Comparison of ENCODE assay signal across 20 cellular contexts in the genomic region with DNA sequence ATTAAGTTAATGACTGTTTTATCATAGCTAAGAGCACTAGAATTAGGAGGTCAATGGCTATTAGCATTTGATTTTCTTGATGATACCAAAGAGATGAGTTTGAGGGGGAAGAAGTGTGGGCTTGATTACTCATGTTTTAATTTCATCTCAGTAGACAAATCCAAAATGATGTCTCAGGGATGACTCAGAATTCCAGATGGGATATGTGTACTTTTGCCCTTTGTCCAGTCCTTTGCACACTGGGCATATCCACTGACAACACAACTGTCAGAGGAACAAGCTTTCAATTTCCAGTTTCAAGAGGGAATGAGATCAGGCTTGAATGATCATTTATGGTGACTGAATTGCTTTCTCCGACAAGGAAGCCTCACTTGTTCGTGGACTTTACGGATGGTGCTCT.
DNase-seq lines count a peak whose midpoint lies in the region; TF ChIP-seq lines count a peak whose summit lies in the region.
"Had no signal": no experiment of that assay in that cellular context is flagged by ENCODE, and none has a peak within 500 bp of the region (broad histone marks: within the 10 kb centered on the region; RNA-seq: fewer than 3 reads in every experiment).

No MANE protein-coding gene starts in this region.

- H3K27ac ChIP-seq in OCI-LY3 (ENCODE audit: low read length) = no peak overlapping the region
- no peak overlapping the region for H3K27ac ChIP-seq in fibroblast of lung (ENCODE audit: insufficient read depth, low read length)
- no peak overlapping the region for H3K27ac ChIP-seq in osteoblast (ENCODE audit: low read depth, low read length)
- H3K27ac ChIP-seq: BLaER1 treated with 17β-estradiol and CSF1 and Interleukin-3, amounts not matched to agents 10 nM and 100 nM; colonic mucosa; HL-60; SJSA1 had no signal

- no peak for TF ChIP-seq CTCF in OCI-LY3 (IDR thresholded peaks at IDR 0.05; ENCODE audit: low read depth, low read length)
- no peak for TF ChIP-seq CTCF in fibroblast of lung (conservative IDR thresholded peaks at IDR 0.05 in 1 of 2, IDR thresholded peaks at IDR 0.05 in 1 of 2; ENCODE audit: low read depth in 1 of 2, low read length in 2 of 2)
- TF ChIP-seq CTCF in osteoblast (IDR thresholded peaks at IDR 0.05; ENCODE audit: extremely low read depth, low read depth, low read length) = no peak
- no peak for TF ChIP-seq CTCF in GM20000 (IDR thresholded peaks at IDR 0.05; ENCODE audit: extremely low read depth, missing control alignments)

- H3K79me2 ChIP-seq in OCI-LY3 (ENCODE audit: low read length) (no peaks in the 10 kb centered on the region), fibroblast of lung (ENCODE audit: control insufficient read depth, insufficient read depth, low read length) (no peaks in the 10 kb centered on the region), osteoblast (ENCODE audit: insufficient read depth, low read length) (no peaks in the 10 kb centered on the region)

- H3K36me3 ChIP-seq in OCI-LY3 (replicated peaks; ENCODE audit: low read depth, low read length) (no peaks in the 10 kb centered on the region), fibroblast of lung (ENCODE audit: control insufficient read depth, insufficient read depth, low read length) (no peaks in the 10 kb centered on the region), osteoblast (ENCODE audit: insufficient read depth, low read length) (no peaks in the 10 kb centered on the region)
- H3K36me3 ChIP-seq: BLaER1 treated with 17β-estradiol and CSF1 and Interleukin-3, amounts not matched to agents 10 nM and 100 nM; colonic mucosa; SJSA1 had no signal

- peak; percentile 36 for DNase-seq in GM03348 (ENCODE audit: low spot score)
- peak; percentile 46 to 74 for DNase-seq in fibroblast of lung (ENCODE audit: low read depth in 2 of 2)
- DNase-seq in osteoblast (ENCODE audit: insufficient read length, low spot score, missing footprints) = peak; percentile 86
- DNase-seq in GM19238 (ENCODE audit: insufficient read length, low spot score) = no peak
- DNase-seq in GM20000 (ENCODE audit: low spot score) = no peak
- DNase-seq in stimulated activated CD4-positive, alpha-beta T cell treated with anti-CD3 and anti-CD28 coated beads, Interleukin-4, amount 100 ng/mL, for 4 hours = no peak
- DNase-seq: activated CD4-positive, alpha-beta T cell treated with anti-CD3 and anti-CD28 coated beads for 1 hour; activated gamma-delta T cell treated with Interleukin-2 at 50 U/mL for 16 hours; colonic mucosa; DND-41; head of caudate nucleus; kidney; NCI-H146; occipital lobe; stimulated activated CD4-positive, alpha-beta T cell treated with anti-CD3 and anti-CD28 coated beads, Interleukin-2, amount 100 ng/mL, for 48 hours; T-helper 9 cell had no signal

- H3K9ac ChIP-seq in OCI-LY3 (ENCODE audit: low read length) (no peak overlapping the region), fibroblast of lung (ENCODE audit: insufficient read depth, low read length) (no peak overlapping the region)
- H3K9ac ChIP-seq: BLaER1 treated with 17β-estradiol and CSF1 and Interleukin-3, amounts not matched to agents 10 nM and 100 nM had no signal

- H3K4me3 ChIP-seq in OCI-LY3 (ENCODE audit: low read length) = no peak overlapping the region
- H3K4me3 ChIP-seq in fibroblast of lung (replicated peaks in 1 of 4; ENCODE audit: control extremely low read depth in 1 of 4, insufficient read depth in 1 of 4, low read depth in 3 of 4, low read length in 4 of 4) = no peak overlapping the region
- no peak overlapping the region for H3K4me3 ChIP-seq in osteoblast (ENCODE audit: insufficient read depth, low read length)
- H3K4me3 ChIP-seq: BLaER1 treated with 17β-estradiol and CSF1 and Interleukin-3, amounts not matched to agents 10 nM and 100 nM; colonic mucosa; SJSA1 had no signal

- H2AFZ ChIP-seq in OCI-LY3 (ENCODE audit: low read depth, low read length) = no peak overlapping the region
- no peak overlapping the region for H2AFZ ChIP-seq in fibroblast of lung (ENCODE audit: low read length)
- no peak overlapping the region for H2AFZ ChIP-seq in osteoblast (ENCODE audit: low read length)

- H3K9me3 ChIP-seq in OCI-LY3 (ENCODE audit: insufficient read depth, low read length) = no peaks in the 10 kb centered on the region
- no peaks in the 10 kb centered on the region for H3K9me3 ChIP-seq in fibroblast of lung (ENCODE audit: control insufficient read depth, insufficient read depth, low read depth, low read length)
- no peaks in the 10 kb centered on the region for H3K9me3 ChIP-seq in osteoblast (ENCODE audit: low read depth, low read length)
- H3K9me3 ChIP-seq: colonic mucosa, SJSA1 had no signal

- H3K27me3 ChIP-seq in OCI-LY3 (ENCODE audit: low read depth, low read length) = no peaks in the 10 kb centered on the region
- no peaks in the 10 kb centered on the region for H3K27me3 ChIP-seq in fibroblast of lung (ENCODE audit: control insufficient read depth, insufficient read depth, low read length)
- no peaks in the 10 kb centered on the region for H3K27me3 ChIP-seq in osteoblast (ENCODE audit: insufficient read depth, low read length)
- H3K27me3 ChIP-seq: colonic mucosa, SJSA1 had no signal

- H4K20me1 ChIP-seq in OCI-LY3 (ENCODE audit: insufficient read depth, low read length) = no peaks in the 10 kb centered on the region
- H4K20me1 ChIP-seq in fibroblast of lung (ENCODE audit: control insufficient read depth, extremely low read depth, insufficient read depth, low read length) = no peaks in the 10 kb centered on the region
- no peaks in the 10 kb centered on the region for H4K20me1 ChIP-seq in osteoblast (ENCODE audit: insufficient read depth, low read length)
- H4K20me1 ChIP-seq: BLaER1 treated with 17β-estradiol and CSF1 and Interleukin-3, amounts not matched to agents 10 nM and 100 nM had no signal

- H3K4me1 ChIP-seq in OCI-LY3 (ENCODE audit: low read length) (peaks cover 9% of the 10 kb centered on the region), fibroblast of lung (ENCODE audit: control insufficient read depth, extremely low read depth, insufficient read depth, low read length) (no peaks in the 10 kb centered on the region), osteoblast (ENCODE audit: insufficient read depth, low read length) (no peaks in the 10 kb centered on the region)
- H3K4me1 ChIP-seq: BLaER1 treated with 17β-estradiol and CSF1 and Interleukin-3, amounts not matched to agents 10 nM and 100 nM; colonic mucosa had no signal

- H3K4me2 ChIP-seq in OCI-LY3 (ENCODE audit: low read length) = peak overlapping the region; percentile 56
- H3K4me2 ChIP-seq in fibroblast of lung (ENCODE audit: extremely low read depth, insufficient read depth, low read length) = no peak overlapping the region
- H3K4me2 ChIP-seq in osteoblast (ENCODE audit: insufficient read depth, low read length) = no peak overlapping the region
- H3K4me2 ChIP-seq: BLaER1 treated with 17β-estradiol and CSF1 and Interleukin-3, amounts not matched to agents 10 nM and 100 nM had no signal

Comparison
In these comparisons a context has a peak if more than half of its experiments do, and no peak if none do; other contexts are left out.
1. DNase-seq: peak in GM03348 (single experiment), fibroblast of lung (2 of 2) and osteoblast (single experiment); none in GM19238 (single experiment), GM20000 (single experiment) and stimulated activated CD4-positive, alpha-beta T cell treated with anti-CD3 and anti-CD28 coated beads, Interleukin-4, amount 100 ng/mL, for 4 hours (0 of 2).